In genomic region chr6:36027501-36028087, GRCh38 we compare ENCODE assay signal across 8 cellular contexts. TPM values are rescaled to one million over a fixed set of nuclear protein-coding genes. Genes with fewer than 3 reads are reported as not detected.
DNase-seq lines count a peak whose midpoint lies in the region; ATAC-seq and TF ChIP-seq lines count a peak whose summit lies in the region.

MAPK14 (plus strand) TSS chr6:36027808; CDS start chr6:36028158, 350 bp downstream.

- ATAC-seq in stimulated activated naive CD8-positive, alpha-beta T cell treated with anti-CD3 and anti-CD28 coated beads, Interleukin-15, amount 100 ng/mL, for 72 hours: peak; percentile 91

- peak within 1 kb of the TSS; percentile 95 for H3K4me3 Mint-ChIP-seq in nephron progenitor cell
- H3K4me3 Mint-ChIP-seq in stimulated activated naive CD8-positive, alpha-beta T cell treated with anti-CD3 and anti-CD28 coated beads, Interleukin-15, amount 100 ng/mL, for 72 hours: peak within 1 kb of the TSS; percentile 89 to 95

- no peaks in the 10 kb centered on the region for H3K9me2 ChIP-seq in MM.1S (replicated peaks; ENCODE audit: insufficient read depth, low read length)

- DNase-seq in GF-D8 (lab: John Stamatoyannopoulos, UW) (peak; percentile 98), HCEC 1CT (peak; percentile 99), MM.1S (peak; percentile 100), SIG-M5 (lab: John Stamatoyannopoulos, UW) (peak; percentile 96), activated gamma-delta T cell (lab: John Stamatoyannopoulos, UW) (peak; percentile 78), fibroblast of the aortic adventitia (ENCODE audit: low read depth) (peak; percentile 100), nephron progenitor cell (peak; percentile 98)
- peak; percentile 98 to 99 for DNase-seq in stimulated activated naive CD8-positive, alpha-beta T cell treated with anti-CD3 and anti-CD28 coated beads, Interleukin-15, amount 100 ng/mL, for 72 hours

- 0 out of 2 replicates have a peak, but pooled peaks cover 3% of the 10 kb centered on the region for H3K4me1 ChIP-seq in MM.1S (ENCODE audit: low read length)

- peaks cover 48% of the 10 kb centered on the region for H3K79me2 ChIP-seq in MM.1S (ENCODE audit: low read length)

- H3K36me3 Mint-ChIP-seq in nephron progenitor cell (ENCODE audit: low read depth): no peaks in the 10 kb centered on the region

- H3K27me3 ChIP-seq in MM.1S (replicated peaks; ENCODE audit: insufficient read depth, low read length): no peaks in the 10 kb centered on the region

- H3K9me3 ChIP-seq in MM.1S (replicated peaks; ENCODE audit: insufficient read depth, low read length): no peaks in the 10 kb centered on the region

- H3K4me3 ChIP-seq in MM.1S (ENCODE audit: low read length): peak within 1 kb of the TSS; percentile 99
- peak within 1 kb of the TSS; percentile 98 for H3K4me3 ChIP-seq in fibroblast of the aortic adventitia (ENCODE audit: low read depth, low read length)

- H3K4me1 Mint-ChIP-seq in nephron progenitor cell: peaks cover 39% of the 10 kb centered on the region
- peaks cover 45% of the 10 kb centered on the region for H3K4me1 Mint-ChIP-seq in stimulated activated naive CD8-positive, alpha-beta T cell treated with anti-CD3 and anti-CD28 coated beads, Interleukin-15, amount 100 ng/mL, for 72 hours

- H3K9me3 Mint-ChIP-seq in nephron progenitor cell: peaks cover 6% of the 10 kb centered on the region
- H3K9me3 Mint-ChIP-seq in stimulated activated naive CD8-positive, alpha-beta T cell treated with anti-CD3 and anti-CD28 coated beads, Interleukin-15, amount 100 ng/mL, for 72 hours: no peaks in the 10 kb centered on the region

- peaks cover 40% of the 10 kb centered on the region for H3K27me3 Mint-ChIP-seq in nephron progenitor cell (ENCODE audit: low read depth, poor library complexity)
- H3K27me3 Mint-ChIP-seq in stimulated activated naive CD8-positive, alpha-beta T cell treated with anti-CD3 and anti-CD28 coated beads, Interleukin-15, amount 100 ng/mL, for 72 hours: peaks cover 28% of the 10 kb centered on the region

- peaks cover 10% of the 10 kb centered on the region for H4K20me1 ChIP-seq in MM.1S (ENCODE audit: insufficient read depth, low read length)

- peak within 1 kb of the TSS; percentile 76 for H3K4me2 ChIP-seq in MM.1S (ENCODE audit: low read depth, low read length)

- H3K27ac Mint-ChIP-seq in nephron progenitor cell: peak within 1 kb of the TSS; percentile 96
- peak within 1 kb of the TSS; percentile 96 to 98 for H3K27ac Mint-ChIP-seq in stimulated activated naive CD8-positive, alpha-beta T cell treated with anti-CD3 and anti-CD28 coated beads, Interleukin-15, amount 100 ng/mL, for 72 hours

- H3K36me3 ChIP-seq in MM.1S (replicated peaks; ENCODE audit: insufficient read depth, low read length): no peaks in the 10 kb centered on the region

- H2AFZ ChIP-seq in MM.1S (ENCODE audit: low read length): peak within 1 kb of the TSS; percentile 71

- peak within 1 kb of the TSS; percentile 62; the same call in 1 of the 2 replicates for H3K27ac ChIP-seq in MM.1S (ENCODE audit: low read length)

- peak within 1 kb of the TSS; percentile 95 for H3K9ac ChIP-seq in MM.1S (ENCODE audit: low read length)

- H3F3A ChIP-seq in MM.1S (ENCODE audit: insufficient read depth, low read length): no peaks in the 10 kb centered on the region

- TF ChIP-seq CTCF in MM.1S (IDR thresholded peaks at IDR 0.05; ENCODE audit: low read length): peak; percentile 80
- TF ChIP-seq CTCF in fibroblast of the aortic adventitia (IDR thresholded peaks at IDR 0.05; ENCODE audit: insufficient read depth, low read length): peak; percentile 84
- peak; percentile 75 for TF ChIP-seq CTCF in nephron progenitor cell (IDR thresholded peaks at IDR 0.05)

RNA-seq across cellular contexts. Expression of gene MAPK14, which starts in this region (rescaled TPM):
- total RNA-seq in fibroblast of the aortic adventitia (ENCODE audit: low replicate concordance): 72.5 and 99.8 TPM in 2 replicates

Comparison
In these comparisons a context has a peak if more than half of its experiments do, and no peak if none do; other contexts are left out.
1. Peak in every context shown above with its lines: DNase-seq, ATAC-seq, H3K4me3 ChIP-seq and H3K27ac ChIP-seq.